24 cellular contexts compared by ENCODE assay signal in genomic region chr4:127236875-127237274, GRCh38.
"Had no signal": no experiment of that assay in that cellular context is flagged by ENCODE, and none has a peak within 500 bp of the region (broad histone marks: within the 10 kb centered on the region; RNA-seq: fewer than 3 reads in every experiment).

No MANE protein-coding gene starts in this region.

- H3K4me3 Mint-ChIP-seq: activated CD4-positive, alpha-beta T cell treated with anti-CD3 and anti-CD28 coated beads, Interleukin-2, amount 10 ng/mL, durations not matched to agents 24 days and 14 days; activated CD8-positive, alpha-beta T cell treated with anti-CD3 and anti-CD28 coated beads for 36 hours; activated naive CD8-positive, alpha-beta T cell treated with anti-CD3 and anti-CD28 coated beads, Interleukin-2, amount 10 ng/mL, durations not matched to agents 7 days and 5 days; activated T-helper 17 cell treated with anti-CD3 and anti-CD28 coated beads, Interleukin-2, amount 50 U/mL, for 72 hours; immature natural killer cell; memory B cell; naive thymus-derived CD8-positive, alpha-beta T cell; type B pancreatic cell had no signal

- H3K4me1 Mint-ChIP-seq: activated CD4-positive, alpha-beta T cell treated with anti-CD3 and anti-CD28 coated beads, Interleukin-2, amount 10 ng/mL, durations not matched to agents 24 days and 14 days; activated naive CD8-positive, alpha-beta T cell treated with anti-CD3 and anti-CD28 coated beads, Interleukin-2, amount 10 ng/mL, durations not matched to agents 7 days and 5 days; activated T-helper 17 cell treated with anti-CD3 and anti-CD28 coated beads, Interleukin-2, amount 50 U/mL, for 72 hours; immature natural killer cell; memory B cell; naive thymus-derived CD8-positive, alpha-beta T cell had no signal

- DNase-seq: activated CD4-positive, alpha-beta T cell treated with anti-CD3 and anti-CD28 coated beads, Interleukin-2, amount 10 ng/mL, durations not matched to agents 24 days and 14 days; activated CD4-positive, CD25-positive, alpha-beta regulatory T cell; activated CD8-positive, alpha-beta T cell treated with anti-CD3 and anti-CD28 coated beads for 36 hours; activated naive CD4-positive, alpha-beta T cell; activated naive CD8-positive, alpha-beta T cell treated with anti-CD3 and anti-CD28 coated beads, Interleukin-2, amount 10 ng/mL, durations not matched to agents 7 days and 5 days; activated T-cell treated with anti-CD3 and anti-CD28 coated beads, Interleukin-2, amount 50 U/mL, for 1 hour; amygdala; dorsolateral prefrontal cortex; immature natural killer cell; kidney glomerular epithelial cell; left ventricle myocardium superior; naive thymus-derived CD8-positive, alpha-beta T cell; pancreas; stimulated activated CD4-positive, alpha-beta T cell treated with anti-CD3 and anti-CD28 coated beads, Interleukin-4, amount 100 ng/mL, for 1 hour; stomach; T1000; testis had no signal

- ATAC-seq: activated CD8-positive, alpha-beta T cell treated with anti-CD3 and anti-CD28 coated beads for 36 hours; activated T-helper 17 cell treated with anti-CD3 and anti-CD28 coated beads, Interleukin-2, amount 50 U/mL, for 72 hours; left ventricle myocardium superior; mucosa of descending colon; naive thymus-derived CD8-positive, alpha-beta T cell; sciatic nerve had no signal

- H3K27ac Mint-ChIP-seq: activated CD4-positive, alpha-beta T cell treated with anti-CD3 and anti-CD28 coated beads, Interleukin-2, amount 10 ng/mL, durations not matched to agents 24 days and 14 days; activated CD8-positive, alpha-beta T cell treated with anti-CD3 and anti-CD28 coated beads for 36 hours; activated naive CD8-positive, alpha-beta T cell treated with anti-CD3 and anti-CD28 coated beads, Interleukin-2, amount 10 ng/mL, durations not matched to agents 7 days and 5 days; activated T-helper 17 cell treated with anti-CD3 and anti-CD28 coated beads, Interleukin-2, amount 50 U/mL, for 72 hours; immature natural killer cell; memory B cell; naive thymus-derived CD8-positive, alpha-beta T cell; type B pancreatic cell had no signal

- FAIRE-seq: pancreas had no signal

- H3K4me3 ChIP-seq: cardiac muscle cell, dorsolateral prefrontal cortex, mucosa of descending colon, pancreas, smooth muscle cell, stomach, testis had no signal

- H3K27me3 Mint-ChIP-seq: activated CD4-positive, alpha-beta T cell treated with anti-CD3 and anti-CD28 coated beads, Interleukin-2, amount 10 ng/mL, durations not matched to agents 24 days and 14 days; activated CD8-positive, alpha-beta T cell treated with anti-CD3 and anti-CD28 coated beads for 36 hours; activated naive CD8-positive, alpha-beta T cell treated with anti-CD3 and anti-CD28 coated beads, Interleukin-2, amount 10 ng/mL, durations not matched to agents 7 days and 5 days; activated T-helper 17 cell treated with anti-CD3 and anti-CD28 coated beads, Interleukin-2, amount 50 U/mL, for 72 hours; memory B cell; type B pancreatic cell had no signal

- H3K36me3 Mint-ChIP-seq: activated naive CD8-positive, alpha-beta T cell treated with anti-CD3 and anti-CD28 coated beads, Interleukin-2, amount 10 ng/mL, durations not matched to agents 7 days and 5 days; immature natural killer cell; memory B cell; naive thymus-derived CD8-positive, alpha-beta T cell; type B pancreatic cell had no signal

- H3K9me3 Mint-ChIP-seq: activated CD4-positive, alpha-beta T cell treated with anti-CD3 and anti-CD28 coated beads, Interleukin-2, amount 10 ng/mL, durations not matched to agents 24 days and 14 days had no signal
